ENCODE assay signal across 8 cellular contexts in genomic region chrX:151974336-151975227, GRCh38. TPM values are rescaled to one million over a fixed set of nuclear protein-coding genes. Genes with fewer than 3 reads are reported as not detected.
DNase-seq lines count a peak whose midpoint lies in the region; ATAC-seq and TF ChIP-seq lines count a peak whose summit lies in the region.

Gene GABRE, minus strand, starts transcription at chrX:151974676. Its CDS starts 51 bp downstream, at chrX:151974625.

- H3K36me3 ChIP-seq in esophagus muscularis mucosa (no peaks in the 10 kb centered on the region), A673 (ENCODE audit: insufficient read depth, low read length, poor library complexity, severe bottlenecking) (no peaks in the 10 kb centered on the region)

- H3K9me3 ChIP-seq in esophagus muscularis mucosa: no peaks in the 10 kb centered on the region
- H3K9me3 ChIP-seq in A673 (ENCODE audit: low read depth, low read length, poor library complexity, severe bottlenecking): no peaks in the 10 kb centered on the region

- H3K27me3 ChIP-seq in esophagus muscularis mucosa (peaks cover 0 to 4% (median 0%) of the 10 kb centered on the region in 4 donors), A673 (replicated peaks; ENCODE audit: insufficient read depth, low read depth, low read length, poor library complexity) (peaks cover 7% of the 10 kb centered on the region)

- CTCF ChIA-PET in A673 (lab: Charles Lee): interaction anchor here (0.8 kb wide), 1 partner anchor 171 kb away, joined by 3 read pairs; no protein-coding TSS in a partner anchor

- TF ChIP-seq POLR2A in esophagus muscularis mucosa (IDR thresholded peaks at IDR 0.05; ENCODE audit: low read depth): peak; percentile 32

- POLR2A ChIA-PET in A673 (lab: Charles Lee; ENCODE audit: low non-redundant PET): no interaction called here

- peak within 1 kb of the TSS; percentile 69 to 82 (median 70) for H3K27ac ChIP-seq in esophagus muscularis mucosa (replicated peaks in 1 of 4)
- H3K27ac ChIP-seq in A673 (ENCODE audit: low read depth, low read length, poor library complexity, severe bottlenecking): no peak within 1 kb of the TSS

- TF ChIP-seq CTCF in esophagus muscularis mucosa (IDR thresholded peaks at IDR 0.05) (no peak), A673 (conservative IDR thresholded peaks at IDR 0.05; ENCODE audit: low read depth, low read length) (no peak)

- intact Hi-C loops in esophagus muscularis mucosa (cut with DNase I) (no loop called here), A673 (cut with micrococcal nuclease; ENCODE audit: unreplicated experiment) (no loop called here)

- no peak for TF ChIP-seq EP300 in esophagus muscularis mucosa (IDR thresholded peaks at IDR 0.05)

- H3K4me1 ChIP-seq in esophagus muscularis mucosa: peaks cover 2 to 10% (median 6%) of the 10 kb centered on the region in 4 donors
- H3K4me1 ChIP-seq in A673 (ENCODE audit: insufficient read depth, low read length, poor library complexity, severe bottlenecking): no peaks in the 10 kb centered on the region

- 61% methylated on average over 2 of the region's 90 CpGs for WGBS in esophagus muscularis mucosa

- BruUV-seq in A673 (replicated peaks; lab: Mats Ljungman, UMichigan): no TSS peak

- no peak for ATAC-seq in HG03354 (IDR thresholded peaks at IDR 0.05; ENCODE audit: poor library complexity, severe bottlenecking, unreplicated experiment)

- peak within 1 kb of the TSS; percentile 57 to 69 (median 62) for H3K4me3 ChIP-seq in esophagus muscularis mucosa
- H3K4me3 ChIP-seq in A673 (ENCODE audit: low read depth, low read length, poor library complexity, severe bottlenecking): no peak within 1 kb of the TSS

- DNase-seq in EL (peak; percentile 50), OCI-M1 (lab: John Stamatoyannopoulos, UW) (peak; percentile 74), esophagus muscularis mucosa (ENCODE audit: extremely low spot score) (no peak), myocyte (ENCODE audit: low read depth) (peak; percentile 23), A673 (ENCODE audit: low spot score) (no peak), NCI-H2081 treated with DMSO at 0.1 percent for 48 hours (lab: John Stamatoyannopoulos, UW) (no peak), NCI-H1930 (lab: John Stamatoyannopoulos, UW) (no peak)

RNA-seq across cellular contexts. Expression of gene GABRE, which starts in this region (rescaled TPM):
- total RNA-seq in esophagus muscularis mucosa: 1 to 10 TPM; 3.3 to 8.3 (median 4.4) TPM
- 0.78 and 0.94 TPM in 2 replicates for total RNA-seq in myocyte
- 0.69 TPM for polyA plus RNA-seq in myocyte (2012)
- not detected in 2 replicates for total RNA-seq in A673 (2021)

Comparison
In these comparisons a context has a peak if more than half of its experiments do, and no peak if none do; other contexts are left out.
1. Peak in DNase-seq in myocyte; RNA of the gene not detected or under 1 TPM.
2. DNase-seq: peak in EL (single experiment) and OCI-M1 (single experiment); none in esophagus muscularis mucosa (single experiment), A673 (single experiment), NCI-H2081 treated with DMSO at 0.1 percent for 48 hours (single experiment) and NCI-H1930 (0 of 2).